In genomic region chr9:74407166-74407565, GRCh38 we compare ENCODE assay signal across 9 cellular contexts.
"Had no signal": no experiment of that assay in that cellular context is flagged by ENCODE, and none has a peak within 500 bp of the region (broad histone marks: within the 10 kb centered on the region; RNA-seq: fewer than 3 reads in every experiment).

No MANE protein-coding gene starts in this region.

- H3K36me3 ChIP-seq: HAP-1 had no signal

- ATAC-seq: HCT116 had no signal

- DNase-seq: GOT3, H7, HFFc6, Karpas-422, KBM-7 had no signal

- H3K27ac Mint-ChIP-seq: HFFc6 had no signal

- H3K4me1 ChIP-seq: HAP-1 had no signal

- H3K4me2 ChIP-seq: KMS-11 had no signal

- FAIRE-seq: HTR-8/SVneo had no signal

- H3K9me3 ChIP-seq: HAP-1 had no signal

- H3K4me3 Mint-ChIP-seq: HFFc6 had no signal

- H3K4me3 ChIP-seq: HAP-1 had no signal

- H3K27ac ChIP-seq: KMS-11 had no signal

- H3K9ac ChIP-seq: KMS-11 had no signal
